Comparison of ENCODE assay signal across 21 cellular contexts in genomic region chr1:201295346-201295745, GRCh38. TPM values are rescaled to one million over a fixed set of nuclear protein-coding genes. Genes with fewer than 3 reads are reported as not detected.
DNase-seq lines count a peak whose midpoint lies in the region; ATAC-seq and TF ChIP-seq lines count a peak whose summit lies in the region.
"Had no signal": no experiment of that assay in that cellular context is flagged by ENCODE, and none has a peak within 500 bp of the region (broad histone marks: within the 10 kb centered on the region; RNA-seq: fewer than 3 reads in every experiment).

No MANE protein-coding gene starts in this region.

- ATAC-seq in RWPE2 (ENCODE audit: low read depth) (no peak), gastrocnemius medialis (no peak)
- ATAC-seq: activated T-cell treated with anti-CD3 and anti-CD28 coated beads, Interleukin-2, amount 50 U/mL, for 4 hours; GM12878; stimulated activated effector memory CD8-positive, alpha-beta T cell treated with anti-CD3 and anti-CD28 coated beads, Interleukin-12 subunit alpha, Interleukin-12 subunit beta, amount 100 ng/mL, for 72 hours had no signal

- no peak overlapping the region for H3K4me3 ChIP-seq in RWPE2 (ENCODE audit: severe bottlenecking)
- peak overlapping the region; percentile 22 for H3K4me3 ChIP-seq in epithelial cell of esophagus (ENCODE audit: low read length)
- no peak overlapping the region for H3K4me3 ChIP-seq in osteoblast (ENCODE audit: insufficient read depth, low read length)
- no peak overlapping the region for H3K4me3 ChIP-seq in gastrocnemius medialis
- no peak overlapping the region for H3K4me3 ChIP-seq in MG63
- H3K4me3 ChIP-seq: GM12878, lung, ovary, thoracic aorta had no signal

- peaks cover 55% of the 10 kb centered on the region for H3K4me1 ChIP-seq in RWPE2 (ENCODE audit: insufficient read depth, poor library complexity, severe bottlenecking)
- peaks cover 20% of the 10 kb centered on the region for H3K4me1 ChIP-seq in osteoblast (ENCODE audit: insufficient read depth, low read length)
- no peaks in the 10 kb centered on the region for H3K4me1 ChIP-seq in gastrocnemius medialis

- no peak for TF ChIP-seq CTCF in RWPE2 (IDR thresholded peaks at IDR 0.05; ENCODE audit: poor library complexity, severe bottlenecking)
- no peak for TF ChIP-seq CTCF in epithelial cell of esophagus (IDR thresholded peaks at IDR 0.05; ENCODE audit: insufficient read depth, low read depth, low read length, missing control alignments)
- no peak for TF ChIP-seq CTCF in osteoblast (IDR thresholded peaks at IDR 0.05; ENCODE audit: extremely low read depth, low read depth, low read length)
- no peak for TF ChIP-seq CTCF in gastrocnemius medialis (IDR thresholded peaks at IDR 0.05 in 4 of 5, conservative IDR thresholded peaks at IDR 0.05 in 1 of 5)

- H3K4me2 ChIP-seq in osteoblast (ENCODE audit: insufficient read depth, low read length) = no peak overlapping the region
- H3K4me2 ChIP-seq: KMS-11 had no signal

- peak overlapping the region; percentile 90 for H3K27ac ChIP-seq in RWPE2 (ENCODE audit: poor library complexity, severe bottlenecking)
- no peak overlapping the region for H3K27ac ChIP-seq in osteoblast (ENCODE audit: low read depth, low read length)
- no peak overlapping the region for H3K27ac ChIP-seq in gastrocnemius medialis
- H3K27ac ChIP-seq: KMS-11, ovary, thoracic aorta had no signal

- TF ChIP-seq POLR2A in gastrocnemius medialis (IDR thresholded peaks at IDR 0.05) = no peak

- no peaks in the 10 kb centered on the region for H4K20me1 ChIP-seq in osteoblast (ENCODE audit: insufficient read depth, low read length)

- no peak overlapping the region for H2AFZ ChIP-seq in osteoblast (ENCODE audit: low read length)

- H3K36me3 ChIP-seq in RWPE2 (ENCODE audit: low read depth) (peaks cover 75% of the 10 kb centered on the region), osteoblast (ENCODE audit: insufficient read depth, low read length) (no peaks in the 10 kb centered on the region), gastrocnemius medialis (no peaks in the 10 kb centered on the region), MG63 (no peaks in the 10 kb centered on the region)
- H3K36me3 ChIP-seq: ovary, thoracic aorta had no signal

- no peaks in the 10 kb centered on the region for H3K9me3 ChIP-seq in RWPE2 (ENCODE audit: severe bottlenecking)
- no peaks in the 10 kb centered on the region for H3K9me3 ChIP-seq in osteoblast (ENCODE audit: low read depth, low read length)
- no peaks in the 10 kb centered on the region for H3K9me3 ChIP-seq in gastrocnemius medialis
- no peaks in the 10 kb centered on the region for H3K9me3 ChIP-seq in MG63
- H3K9me3 ChIP-seq: ovary, thoracic aorta had no signal

- intact Hi-C loops in gastrocnemius medialis (cut with DNase I; ENCODE audit: low total_unique reads) = no loop called here

- H3K27me3 ChIP-seq in RWPE2 (ENCODE audit: insufficient read depth, poor library complexity, severe bottlenecking) (no peaks in the 10 kb centered on the region), osteoblast (ENCODE audit: insufficient read depth, low read length) (no peaks in the 10 kb centered on the region), gastrocnemius medialis (peaks cover 0 to 8% (median 4%) of the 10 kb centered on the region in 3 donors), MG63 (no peaks in the 10 kb centered on the region)
- H3K27me3 ChIP-seq: ovary had no signal

- no peaks in the 10 kb centered on the region for H3K79me2 ChIP-seq in osteoblast (ENCODE audit: insufficient read depth, low read length)

- peak; percentile 30 for DNase-seq in AG20443 (ENCODE audit: low spot score)
- no peak for DNase-seq in RWPE2 (ENCODE audit: low spot score)
- DNase-seq in epithelial cell of esophagus (ENCODE audit: low read depth) = no peak
- DNase-seq in osteoblast (ENCODE audit: insufficient read length, low spot score, missing footprints) = peak; percentile 58
- DNase-seq in superior temporal gyrus (ENCODE audit: extremely low spot score) = no peak
- no peak for DNase-seq in gastrocnemius medialis
- DNase-seq in MG63 = no peak
- no peak for DNase-seq in H4 (ENCODE audit: low spot score)
- DNase-seq: activated CD8-positive, alpha-beta memory T cell treated with anti-CD3 and anti-CD28 coated beads for 24 hours; activated naive CD4-positive, alpha-beta T cell treated with anti-CD3 and anti-CD28 coated beads for 36 hours; activated T-cell treated with anti-CD3 and anti-CD28 coated beads, Interleukin-2, amount 50 U/mL, for 4 hours; NCI-H2081; NK-92 treated with Interleukin-12 subunit alpha and Interleukin-12 subunit beta, amount 100 ng/mL, for 24 hours; ovary; right cardiac atrium had no signal

- in situ Hi-C loops in gastrocnemius medialis (cut with MboI; ENCODE audit: low sequenced_read_pairs in 4 of 4) = no loop called here

RNA-seq across cellular contexts. Expression of gene PKP1, which starts 12.0 kb away (rescaled TPM):
- under 0.01 TPM in 2 replicates for total RNA-seq in osteoblast
- 1 to 10 TPM in 3 of 4 donors, under 1 TPM in 1; 0.71 to 4.5 (median 1.2) TPM for total RNA-seq in gastrocnemius medialis
- total RNA-seq in MG63 (2014; rRNA removed; shearing (Covaris generic); ENCODE audit: low replicate concordance) = not detected in 2 replicates
- total RNA-seq in H4 (2014; rRNA removed; shearing (Covaris generic)) = not detected in 2 replicates
- total RNA-seq: activated naive CD4-positive, alpha-beta T cell treated with anti-CD3 and anti-CD28 coated beads for 36 hours; activated T-cell treated with anti-CD3 and anti-CD28 coated beads, Interleukin-2, amount 50 U/mL, for 4 hours; fibroblast of villous mesenchyme; GM12878 had no signal

Comparison
In these comparisons a context has a peak if more than half of its experiments do, and no peak if none do; other contexts are left out.
1. DNase-seq: peak in AG20443 (single experiment) and osteoblast (single experiment); none in RWPE2 (single experiment), epithelial cell of esophagus (single experiment), superior temporal gyrus (single experiment), gastrocnemius medialis (0 of 2), MG63 (single experiment) and H4 (single experiment).